In genomic region chr6:47440722-47441121, GRCh38 we compare ENCODE assay signal across 10 cellular contexts. TPM values are rescaled to one million over a fixed set of nuclear protein-coding genes. Genes with fewer than 3 reads are reported as not detected.
DNase-seq lines count a peak whose midpoint lies in the region; ATAC-seq, FAIRE-seq and TF ChIP-seq lines count a peak whose summit lies in the region.
"Had no signal": no experiment of that assay in that cellular context is flagged by ENCODE, and none has a peak within 500 bp of the region (broad histone marks: within the 10 kb centered on the region; RNA-seq: fewer than 3 reads in every experiment).

No MANE protein-coding gene starts in this region.

- DNase-seq in HCT116 (ENCODE audit: low read depth, low spot score) (no peak), LoVo (ENCODE audit: low spot score) (peak; percentile 24), mucosa of descending colon (no peak), kidney (no peak), OCI-M1 (lab: John Stamatoyannopoulos, UW) (no peak)
- DNase-seq in activated CD4-positive, alpha-beta T cell treated with anti-CD3 and anti-CD28 coated beads for 4 hours: no peak
- DNase-seq in activated effector memory CD4-positive, alpha-beta T cell treated with anti-CD3 and anti-CD28 coated beads, Interleukin-2, amount 50 U/mL, for 16 hours: no peak
- DNase-seq: activated naive CD4-positive, alpha-beta T cell had no signal

- no peak overlapping the region for H3K27ac ChIP-seq in HCT116 (ENCODE audit: low read depth, low read length)
- no peak overlapping the region for H3K27ac ChIP-seq in kidney (ENCODE audit: low read depth in 2 of 2, low read length in 2 of 2)

- intact Hi-C loops in HCT116 (cut with micrococcal nuclease) (no loop called here), mucosa of descending colon (cut with DNase I, micrococcal nuclease) (no loop called here), kidney (cut with DNase I) (no loop called here)

- no peaks in the 10 kb centered on the region for H3K36me3 ChIP-seq in HCT116 (ENCODE audit: control insufficient read depth in 1 of 2, insufficient read depth in 2 of 2, low read length in 2 of 2)
- no peaks in the 10 kb centered on the region for H3K36me3 ChIP-seq in mucosa of descending colon (ENCODE audit: low read depth)
- no peaks in the 10 kb centered on the region for H3K36me3 ChIP-seq in kidney (ENCODE audit: control insufficient read depth in 1 of 2, insufficient read depth in 2 of 2, low read length in 2 of 2)

- no peaks in the 10 kb centered on the region for H3K4me1 ChIP-seq in HCT116 (ENCODE audit: control insufficient read depth in 1 of 2, insufficient read depth in 2 of 2, low read length in 2 of 2)
- no peaks in the 10 kb centered on the region for H3K4me1 ChIP-seq in mucosa of descending colon (ENCODE audit: low read depth)
- H3K4me1 ChIP-seq in kidney (ENCODE audit: control insufficient read depth in 1 of 2, insufficient read depth in 1 of 2, low read depth in 1 of 2, low read length in 2 of 2): no peaks in the 10 kb centered on the region

- TF ChIP-seq CTCF in HCT116 (IDR thresholded peaks at IDR 0.05 in 2 of 3, conservative IDR thresholded peaks at IDR 0.05 in 1 of 3; ENCODE audit: borderline replicate concordance in 1 of 3, insufficient read depth in 1 of 3, low read depth in 2 of 3, low read length in 2 of 3): no peak
- TF ChIP-seq CTCF in mucosa of descending colon (IDR thresholded peaks at IDR 0.05): no peak
- no peak for TF ChIP-seq CTCF in kidney (IDR thresholded peaks at IDR 0.05; ENCODE audit: borderline replicate concordance, extremely low read depth, insufficient read depth)

- RAD21 ChIA-PET in HCT116 (lab: Charles Lee; ENCODE audit: low non-redundant PET in 1 of 2, low total read pairs in 2 of 2, uncharacterized antibody in 2 of 2, unreplicated experiment in 2 of 2): no interaction called here

- no peaks in the 10 kb centered on the region for H4K20me1 ChIP-seq in HCT116 (ENCODE audit: insufficient read depth)

- CTCF ChIA-PET in HCT116 (lab: Charles Lee): no interaction called here

- peak overlapping the region; percentile 38 for H2AFZ ChIP-seq in HCT116 (ENCODE audit: low read depth, low read length, poor library complexity, severe bottlenecking)

- no peaks in the 10 kb centered on the region for H3K9me2 ChIP-seq in HCT116 (ENCODE audit: insufficient read depth)

- FAIRE-seq in kidney (lab: Jason Lieb, UNC): no peak
- FAIRE-seq: frontal cortex had no signal

- BruUV-seq in HCT116 (replicated peaks; lab: Mats Ljungman, UMichigan): no TSS peak

- TF ChIP-seq POLR2A in HCT116 (IDR thresholded peaks at IDR 0.05; ENCODE audit: borderline replicate concordance, extremely low read depth, insufficient read depth, insufficient read length): no peak

- peak; percentile 53 for ATAC-seq in GM18858 (IDR thresholded peaks at IDR 0.05; ENCODE audit: unreplicated experiment)
- no peak for ATAC-seq in HCT116
- peak; percentile 90 for ATAC-seq in mucosa of descending colon

- POLR2A ChIA-PET in HCT116 (lab: Charles Lee): interaction anchor here (0.6 kb wide), 1 partner anchor 1303 kb away, joined by 3 read pairs; no protein-coding TSS in a partner anchor

- no peak overlapping the region for H3K4me2 ChIP-seq in HCT116 (ENCODE audit: low read length)

- no peak overlapping the region for H3K9ac ChIP-seq in HCT116 (ENCODE audit: low read length)
- no peak overlapping the region for H3K9ac ChIP-seq in kidney (ENCODE audit: low read length in 2 of 2)

- no peak for TF ChIP-seq RAD21 in HCT116 (IDR thresholded peaks at IDR 0.05; ENCODE audit: low read depth)

- no peaks in the 10 kb centered on the region for H3K79me2 ChIP-seq in HCT116 (ENCODE audit: insufficient read depth, low read length)

- H3K27me3 ChIP-seq in HCT116 (ENCODE audit: insufficient read depth, low read length): no peaks in the 10 kb centered on the region

- H3K9me3 ChIP-seq in HCT116 (ENCODE audit: control insufficient read depth in 1 of 2, insufficient read depth in 1 of 2, low read depth in 1 of 2, low read length in 2 of 2): no peaks in the 10 kb centered on the region
- H3K9me3 ChIP-seq in mucosa of descending colon: no peaks in the 10 kb centered on the region
- H3K9me3 ChIP-seq in kidney (ENCODE audit: control insufficient read depth in 1 of 2, low read length in 2 of 2): no peaks in the 10 kb centered on the region

- H3K4me3 ChIP-seq in HCT116 (replicated peaks in 1 of 2; ENCODE audit: low read depth in 1 of 2, low read length in 2 of 2) (no peak overlapping the region), mucosa of descending colon (no peak overlapping the region), kidney (ENCODE audit: low read length in 2 of 2) (no peak overlapping the region)

TF ChIP-seq in HCT116, 20 proteins besides CTCF, POLR2A, EP300 and RAD21:
- TF ChIP-seq MAX (IDR thresholded peaks at IDR 0.05) (no peak), ZNF274 (IDR thresholded peaks at IDR 0.05; ENCODE audit: low read depth, low read length) (no peak), JUND (IDR thresholded peaks at IDR 0.05) (no peak), CBX3 (IDR thresholded peaks at IDR 0.05; ENCODE audit: low read depth) (no peak), CEBPB (IDR thresholded peaks at IDR 0.05; ENCODE audit: low read depth) (no peak), ATF3 (IDR thresholded peaks at IDR 0.05) (no peak), SP1 (IDR thresholded peaks at IDR 0.05; ENCODE audit: low read depth) (no peak), REST (IDR thresholded peaks at IDR 0.05; ENCODE audit: low read depth) (no peak), TCF7L2 (IDR thresholded peaks at IDR 0.05; ENCODE audit: borderline replicate concordance, extremely low read depth, insufficient read depth, insufficient read length) (no peak), YY1 (IDR thresholded peaks at IDR 0.05; ENCODE audit: extremely low read depth, insufficient replicate concordance, low read depth, low read length) (no peak), SRF (IDR thresholded peaks at IDR 0.05; ENCODE audit: low read depth) (no peak), ZBTB33 (IDR thresholded peaks at IDR 0.05; ENCODE audit: extremely low read depth, insufficient replicate concordance, low read length) (no peak), EGR1 (IDR thresholded peaks at IDR 0.05; ENCODE audit: low read depth) (no peak), ZFX (IDR thresholded peaks at IDR 0.05) (no peak), FOSL1 (IDR thresholded peaks at IDR 0.05; ENCODE audit: low read depth) (no peak)

RNA-seq across cellular contexts. Expression of gene CD2AP, which starts 36.9 kb away (rescaled TPM):
- total RNA-seq in HCT116 (2021; ENCODE audit: unreplicated experiment): 43.8 TPM
- polyA plus RNA-seq in HCT116 (2012): 4.8 and 6.7 TPM in 2 replicates
- total RNA-seq in mucosa of descending colon: 100 to 1,000 TPM in 2 of 3 donors, 10 to 100 TPM in 1; 61.7 to 173 (median 104) TPM
- total RNA-seq in kidney: 87.6 TPM
- polyA plus RNA-seq in kidney (ENCODE audit: insufficient read depth, low read depth, low replicate concordance): 19.5 TPM
